In the genomic region with DNA sequence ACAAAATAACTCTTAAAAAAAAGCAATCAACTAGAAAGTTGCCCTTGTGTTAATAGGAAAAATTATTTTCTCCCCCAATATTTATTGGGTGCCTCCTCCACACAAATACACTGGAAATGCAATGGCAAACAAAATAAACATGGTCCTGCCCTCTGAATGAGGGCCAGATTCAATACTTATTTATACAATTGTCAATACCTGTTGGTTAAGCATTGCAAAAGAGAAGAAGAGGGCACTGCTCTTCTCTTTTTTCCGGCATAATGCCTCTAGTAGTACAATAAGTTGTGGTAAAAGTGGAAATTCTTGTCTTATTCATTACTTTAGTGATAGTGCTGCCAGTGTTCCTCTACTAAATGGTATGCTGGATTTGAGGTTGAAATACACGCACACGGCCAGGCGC, we compare ENCODE assay signal across 1 cellular context.
TF ChIP-seq lines count a peak whose summit lies in the region.

No MANE protein-coding gene starts in this region.

TF ChIP-seq in HepG2, 621 proteins besides CTCF, POLR2A, EP300 and RAD21 (continued from another document):
- TF ChIP-seq, protein P1, sequence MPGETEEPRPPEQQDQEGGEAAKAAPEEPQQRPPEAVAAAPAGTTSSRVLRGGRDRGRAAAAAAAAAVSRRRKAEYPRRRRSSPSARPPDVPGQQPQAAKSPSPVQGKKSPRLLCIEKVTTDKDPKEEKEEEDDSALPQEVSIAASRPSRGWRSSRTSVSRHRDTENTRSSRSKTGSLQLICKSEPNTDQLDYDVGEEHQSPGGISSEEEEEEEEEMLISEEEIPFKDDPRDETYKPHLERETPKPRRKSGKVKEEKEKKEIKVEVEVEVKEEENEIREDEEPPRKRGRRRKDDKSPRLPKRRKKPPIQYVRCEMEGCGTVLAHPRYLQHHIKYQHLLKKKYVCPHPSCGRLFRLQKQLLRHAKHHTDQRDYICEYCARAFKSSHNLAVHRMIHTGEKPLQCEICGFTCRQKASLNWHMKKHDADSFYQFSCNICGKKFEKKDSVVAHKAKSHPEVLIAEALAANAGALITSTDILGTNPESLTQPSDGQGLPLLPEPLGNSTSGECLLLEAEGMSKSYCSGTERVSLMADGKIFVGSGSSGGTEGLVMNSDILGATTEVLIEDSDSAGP (CRISPR knock-in tag; IDR thresholded peaks at IDR 0.05; ENCODE audit: borderline replicate concordance): no peak
